12 cellular contexts compared by ENCODE assay signal in the genomic region with DNA sequence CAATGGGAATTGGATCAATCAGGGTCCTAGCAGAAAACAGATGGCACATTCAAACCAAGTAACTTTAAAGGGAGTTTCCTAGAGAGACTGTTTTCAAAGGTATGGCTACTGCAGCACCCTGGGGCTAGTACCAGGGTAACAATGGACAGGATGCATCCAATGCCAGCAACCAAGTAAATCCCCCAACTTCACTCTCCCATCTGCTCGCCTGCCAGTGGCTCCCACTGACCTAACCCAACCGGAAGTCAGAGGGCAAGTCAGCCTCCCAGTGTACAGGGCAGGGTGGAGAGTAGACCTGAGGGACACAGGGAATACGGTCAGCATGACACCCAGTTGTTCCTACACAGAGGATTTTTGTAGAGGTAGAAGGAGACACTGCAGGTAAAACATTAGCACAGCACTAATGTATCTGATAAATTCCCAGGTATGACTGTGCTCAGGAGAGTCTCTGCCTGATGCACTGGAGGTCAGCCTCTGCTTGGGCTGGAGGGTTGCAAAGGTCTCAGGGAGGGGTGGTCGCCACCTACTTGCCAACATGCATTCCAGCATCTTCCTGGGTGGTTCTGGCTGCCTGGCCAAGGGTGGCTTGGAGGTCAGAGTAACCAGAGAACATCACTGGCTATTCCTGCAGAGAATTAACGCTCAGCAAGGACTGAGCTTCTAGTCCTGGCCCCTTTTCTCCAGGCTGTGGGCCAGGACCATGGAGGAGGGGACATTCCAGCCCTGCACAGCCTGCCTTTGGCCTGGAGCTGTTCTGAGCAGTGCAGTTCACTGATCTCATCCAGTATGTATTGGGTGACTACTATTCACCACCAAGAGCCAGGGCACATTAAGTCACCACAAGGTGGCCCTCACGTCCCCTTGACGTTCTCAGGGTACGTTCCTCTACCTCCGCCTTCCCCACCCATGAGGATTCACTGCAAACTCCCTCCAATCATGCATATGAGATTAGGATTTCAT. TPM values are rescaled to one million over a fixed set of nuclear protein-coding genes. Genes with fewer than 3 reads are reported as not detected.
DNase-seq lines count a peak whose midpoint lies in the region; ATAC-seq and FAIRE-seq lines count a peak whose summit lies in the region.
"Had no signal": no experiment of that assay in that cellular context is flagged by ENCODE, and none has a peak within 500 bp of the region (broad histone marks: within the 10 kb centered on the region; RNA-seq: fewer than 3 reads in every experiment).

No MANE protein-coding gene starts in this region.

- peaks cover 22% of the 10 kb centered on the region for H3K27me3 Mint-ChIP-seq in activated CD8-positive, alpha-beta memory T cell treated with anti-CD3 and anti-CD28 coated beads, Interleukin-2, amount 10 ng/mL, durations not matched to agents 7 days and 5 days

- no peaks in the 10 kb centered on the region for H3K36me3 Mint-ChIP-seq in activated CD8-positive, alpha-beta memory T cell treated with anti-CD3 and anti-CD28 coated beads, Interleukin-2, amount 10 ng/mL, durations not matched to agents 7 days and 5 days

- no peak overlapping the region for H3K27ac Mint-ChIP-seq in activated CD8-positive, alpha-beta memory T cell treated with anti-CD3 and anti-CD28 coated beads, Interleukin-2, amount 10 ng/mL, durations not matched to agents 7 days and 5 days
- H3K27ac Mint-ChIP-seq: CD4-positive, alpha-beta T cell had no signal

- H3K27ac ChIP-seq in temporal lobe (ENCODE audit: low read depth, low read length), result peak overlapping the region; percentile 17

- no peaks in the 10 kb centered on the region for H3K9me3 Mint-ChIP-seq in activated CD8-positive, alpha-beta memory T cell treated with anti-CD3 and anti-CD28 coated beads, Interleukin-2, amount 10 ng/mL, durations not matched to agents 7 days and 5 days (ENCODE audit: low read depth)
- H3K9me3 Mint-ChIP-seq: CD4-positive, alpha-beta T cell had no signal

- DNase-seq in activated CD8-positive, alpha-beta memory T cell treated with anti-CD3 and anti-CD28 coated beads, Interleukin-2, amount 10 ng/mL, durations not matched to agents 7 days and 5 days, result peak; percentile 40
- DNase-seq in activated CD8-positive, alpha-beta memory T cell treated with anti-CD3 and anti-CD28 coated beads, Interleukin-2, amount 50 U/mL, for 48 hours, result no peak
- peak; percentile 17 to 31 for DNase-seq in NCI-H524 (lab: John Stamatoyannopoulos, UW)
- peak; percentile 25 to 71 for DNase-seq in dermis microvascular lymphatic vessel endothelial cell (ENCODE audit: low read depth in 2 of 2)
- no peak for DNase-seq in epidermal melanocyte (ENCODE audit: insufficient read length, low spot score)
- no peak for DNase-seq in frontal cortex (ENCODE audit: low spot score in 2 of 2)
- no peak for DNase-seq in NCI-H1105 (lab: John Stamatoyannopoulos, UW)
- DNase-seq: CD4-positive, alpha-beta T cell; NCI-H2081 had no signal

- no peak for ATAC-seq in activated CD8-positive, alpha-beta memory T cell treated with anti-CD3 and anti-CD28 coated beads, Interleukin-2, amount 10 ng/mL, durations not matched to agents 7 days and 5 days

- CTCF ChIA-PET in activated CD8-positive, alpha-beta memory T cell treated with anti-CD3 and anti-CD28 coated beads, Interleukin-2, amount 10 ng/mL, durations not matched to agents 7 days and 5 days (lab: Charles Lee), result interaction anchor here (0.9 to 6.7 kb wide), 7 partner anchors 9 to 97 kb away, joined by 3 to 51 read pairs (median 4); partner anchors contain the start of gene SMIM12

- no peak overlapping the region for H3K4me3 Mint-ChIP-seq in activated CD8-positive, alpha-beta memory T cell treated with anti-CD3 and anti-CD28 coated beads, Interleukin-2, amount 10 ng/mL, durations not matched to agents 7 days and 5 days
- H3K4me3 Mint-ChIP-seq: CD4-positive, alpha-beta T cell had no signal

- H3K4me1 Mint-ChIP-seq in activated CD8-positive, alpha-beta memory T cell treated with anti-CD3 and anti-CD28 coated beads, Interleukin-2, amount 10 ng/mL, durations not matched to agents 7 days and 5 days, result peaks cover 9% of the 10 kb centered on the region

- FAIRE-seq in frontal cortex (lab: Jason Lieb, UNC), result no peak

RNA-seq across cellular contexts. Expression of gene GJA4, which starts 5.1 kb away (rescaled TPM):
- total RNA-seq in activated CD8-positive, alpha-beta memory T cell treated with anti-CD3 and anti-CD28 coated beads, Interleukin-2, amount 10 ng/mL, durations not matched to agents 7 days and 5 days, result not detected
- total RNA-seq in dermis microvascular lymphatic vessel endothelial cell, result 62.4 and 70.5 TPM in 2 replicates
- 2.2 TPM for total RNA-seq in temporal lobe
- 3.3 TPM for total RNA-seq in frontal cortex
- total RNA-seq: CD4-positive, alpha-beta T cell; renal cortical epithelial cell had no signal

RNA-seq across cellular contexts. Expression of gene GJB3, which starts 6.7 kb away (rescaled TPM):
- not detected for total RNA-seq in activated CD8-positive, alpha-beta memory T cell treated with anti-CD3 and anti-CD28 coated beads, Interleukin-2, amount 10 ng/mL, durations not matched to agents 7 days and 5 days
- under 0.01 and 0.13 TPM in 2 replicates for total RNA-seq in dermis microvascular lymphatic vessel endothelial cell
- total RNA-seq in temporal lobe, result not detected
- total RNA-seq in frontal cortex, result not detected
- total RNA-seq: CD4-positive, alpha-beta T cell; subcutaneous adipose tissue had no signal

RNA-seq across cellular contexts. Expression of gene GJB4, which starts 28.2 kb away (rescaled TPM):
- not detected for total RNA-seq in activated CD8-positive, alpha-beta memory T cell treated with anti-CD3 and anti-CD28 coated beads, Interleukin-2, amount 10 ng/mL, durations not matched to agents 7 days and 5 days
- total RNA-seq in dermis microvascular lymphatic vessel endothelial cell (not detected in 2 replicates), temporal lobe (not detected), frontal cortex (not detected)
- total RNA-seq: CD4-positive, alpha-beta T cell; subcutaneous adipose tissue had no signal

RNA-seq across cellular contexts. Expression of gene GJB5, which starts 32.9 kb away (rescaled TPM):
- total RNA-seq in activated CD8-positive, alpha-beta memory T cell treated with anti-CD3 and anti-CD28 coated beads, Interleukin-2, amount 10 ng/mL, durations not matched to agents 7 days and 5 days, result not detected
- not detected in 2 replicates for total RNA-seq in dermis microvascular lymphatic vessel endothelial cell
- not detected for total RNA-seq in temporal lobe
- total RNA-seq in frontal cortex, result not detected
- total RNA-seq: CD4-positive, alpha-beta T cell; subcutaneous adipose tissue had no signal

Comparison
In these comparisons a context has a peak if more than half of its experiments do, and no peak if none do; other contexts are left out.
1. DNase-seq: peak in activated CD8-positive, alpha-beta memory T cell treated with anti-CD3 and anti-CD28 coated beads, Interleukin-2, amount 10 ng/mL, durations not matched to agents 7 days and 5 days (single experiment), NCI-H524 (2 of 2) and dermis microvascular lymphatic vessel endothelial cell (2 of 2); none in activated CD8-positive, alpha-beta memory T cell treated with anti-CD3 and anti-CD28 coated beads, Interleukin-2, amount 50 U/mL, for 48 hours (single experiment), epidermal melanocyte (single experiment), frontal cortex (0 of 2) and NCI-H1105 (single experiment).
2. RNA of gene GJA4, which starts 5.1 kb away (total RNA-seq): 62.4 to 70.5 TPM in dermis microvascular lymphatic vessel endothelial cell; 3.3 TPM in frontal cortex (single experiment), 2.2 TPM in temporal lobe (single experiment) and not detected in activated CD8-positive, alpha-beta memory T cell treated with anti-CD3 and anti-CD28 coated beads, Interleukin-2, amount 10 ng/mL, durations not matched to agents 7 days and 5 days; every median in the first group is over 10 times any median in the second.